ENCODE assay signal across 8 cellular contexts in the genomic region with DNA sequence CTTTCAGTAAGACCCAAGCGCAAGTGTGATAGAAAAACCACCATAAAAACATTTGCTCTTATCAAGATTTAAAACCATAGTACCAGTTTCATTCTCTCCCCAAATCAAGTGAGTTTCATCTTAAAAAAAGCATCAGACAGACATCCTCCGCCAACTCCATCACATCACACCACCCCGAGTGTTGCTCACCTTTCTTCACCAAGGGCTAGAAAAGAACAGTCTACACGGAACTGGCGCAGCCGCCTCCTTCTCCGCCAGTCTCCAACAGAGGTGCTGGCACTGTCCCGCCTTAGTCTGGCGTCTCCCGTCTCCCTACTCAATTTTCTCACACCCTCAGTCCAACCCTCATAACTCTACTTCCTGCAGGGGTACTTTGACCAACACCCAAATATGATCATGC. TPM values are rescaled to one million over a fixed set of nuclear protein-coding genes. Genes with fewer than 3 reads are reported as not detected.
DNase-seq lines count a peak whose midpoint lies in the region; ATAC-seq and TF ChIP-seq lines count a peak whose summit lies in the region.
"Had no signal": no experiment of that assay in that cellular context is flagged by ENCODE, and none has a peak within 500 bp of the region (broad histone marks: within the 10 kb centered on the region; RNA-seq: fewer than 3 reads in every experiment).

No MANE protein-coding gene starts in this region.

- H3K9me3 Mint-ChIP-seq in activated CD4-positive, alpha-beta T cell treated with anti-CD3 and anti-CD28 coated beads, Interleukin-2, amount 10 ng/mL, durations not matched to agents 7 days and 5 days: no peaks in the 10 kb centered on the region
- H3K9me3 Mint-ChIP-seq in activated naive CD4-positive, alpha-beta T cell treated with anti-CD3 and anti-CD28 coated beads, Interleukin-2, amount 50 U/mL, for 72 hours: no peaks in the 10 kb centered on the region
- H3K9me3 Mint-ChIP-seq: mesothelial cell of epicardium had no signal

- H3K4me3 ChIP-seq in OCI-LY3 (ENCODE audit: low read length): peak overlapping the region; percentile 81
- H3K4me3 ChIP-seq in adrenal gland: no peak overlapping the region
- no peak overlapping the region for H3K4me3 ChIP-seq in esophagus squamous epithelium

- H2AFZ ChIP-seq in OCI-LY3 (ENCODE audit: low read depth, low read length): no peak overlapping the region

- peaks cover 2% of the 10 kb centered on the region for H3K27me3 Mint-ChIP-seq in activated CD4-positive, alpha-beta T cell treated with anti-CD3 and anti-CD28 coated beads, Interleukin-2, amount 10 ng/mL, durations not matched to agents 7 days and 5 days

- peak; percentile 45 for DNase-seq in activated CD4-positive, alpha-beta T cell treated with anti-CD3 and anti-CD28 coated beads, Interleukin-2, amount 10 ng/mL, durations not matched to agents 7 days and 5 days
- DNase-seq in activated naive CD4-positive, alpha-beta T cell treated with anti-CD3 and anti-CD28 coated beads, Interleukin-2, amount 50 U/mL, for 72 hours (ENCODE audit: low spot score in 2 of 2): peak in 1 of 2 donors; percentile 23
- peak; percentile 45 for DNase-seq in stimulated activated CD4-positive, alpha-beta T cell treated with anti-CD3 and anti-CD28 coated beads, Interleukin-4, amount 100 ng/mL, for 1 hour
- DNase-seq in SIG-M5 treated with dmso at 0.1 percent for 504 hours (lab: John Stamatoyannopoulos, UW; ENCODE audit: unreplicated experiment) (no peak), adrenal gland (no peak), esophagus squamous epithelium (lab: John Stamatoyannopoulos, UW) (no peak)

- CTCF ChIA-PET in activated CD4-positive, alpha-beta T cell treated with anti-CD3 and anti-CD28 coated beads, Interleukin-2, amount 10 ng/mL, durations not matched to agents 7 days and 5 days (lab: Charles Lee): no interaction called here

- peaks cover 12% of the 10 kb centered on the region for H3K4me1 ChIP-seq in OCI-LY3 (ENCODE audit: low read length)
- no peaks in the 10 kb centered on the region for H3K4me1 ChIP-seq in adrenal gland (replicated peaks in 1 of 2)
- no peaks in the 10 kb centered on the region for H3K4me1 ChIP-seq in esophagus squamous epithelium

- H3K4me2 ChIP-seq in OCI-LY3 (ENCODE audit: low read length): peak overlapping the region; percentile 92

- ATAC-seq in activated naive CD4-positive, alpha-beta T cell treated with anti-CD3 and anti-CD28 coated beads, Interleukin-2, amount 50 U/mL, for 72 hours: peak; percentile 77 to 81

- POLR2A ChIA-PET in activated CD4-positive, alpha-beta T cell treated with anti-CD3 and anti-CD28 coated beads, Interleukin-2, amount 10 ng/mL, durations not matched to agents 7 days and 5 days (lab: Charles Lee): no interaction called here

- no peaks in the 10 kb centered on the region for H3K36me3 Mint-ChIP-seq in activated CD4-positive, alpha-beta T cell treated with anti-CD3 and anti-CD28 coated beads, Interleukin-2, amount 10 ng/mL, durations not matched to agents 7 days and 5 days (ENCODE audit: low read depth)
- H3K36me3 Mint-ChIP-seq in activated naive CD4-positive, alpha-beta T cell treated with anti-CD3 and anti-CD28 coated beads, Interleukin-2, amount 50 U/mL, for 72 hours: no peaks in the 10 kb centered on the region
- H3K36me3 Mint-ChIP-seq: mesothelial cell of epicardium had no signal

- H3K9me3 ChIP-seq in OCI-LY3 (ENCODE audit: insufficient read depth, low read length) (no peaks in the 10 kb centered on the region), adrenal gland (replicated peaks in 1 of 3) (no peaks in the 10 kb centered on the region), esophagus squamous epithelium (no peaks in the 10 kb centered on the region)

- no peaks in the 10 kb centered on the region for H3K36me3 ChIP-seq in OCI-LY3 (replicated peaks; ENCODE audit: low read depth, low read length)
- H3K36me3 ChIP-seq in adrenal gland (replicated peaks in 1 of 2): no peaks in the 10 kb centered on the region
- H3K36me3 ChIP-seq in esophagus squamous epithelium: no peaks in the 10 kb centered on the region

- peak overlapping the region; percentile 78 for H3K27ac Mint-ChIP-seq in activated CD4-positive, alpha-beta T cell treated with anti-CD3 and anti-CD28 coated beads, Interleukin-2, amount 10 ng/mL, durations not matched to agents 7 days and 5 days
- peak overlapping the region in 1 of 2 donors; percentile 26 for H3K27ac Mint-ChIP-seq in activated naive CD4-positive, alpha-beta T cell treated with anti-CD3 and anti-CD28 coated beads, Interleukin-2, amount 50 U/mL, for 72 hours
- H3K27ac Mint-ChIP-seq: mesothelial cell of epicardium had no signal

- H3K4me3 Mint-ChIP-seq in activated CD4-positive, alpha-beta T cell treated with anti-CD3 and anti-CD28 coated beads, Interleukin-2, amount 10 ng/mL, durations not matched to agents 7 days and 5 days: peak overlapping the region; percentile 69
- H3K4me3 Mint-ChIP-seq: mesothelial cell of epicardium had no signal

- H4K20me1 ChIP-seq in OCI-LY3 (ENCODE audit: insufficient read depth, low read length): no peaks in the 10 kb centered on the region

- 70 to 82% (median 76%) methylated on average over 10 of the region's 10 CpGs for WGBS in adrenal gland, 4 donors
- 50 to 62% methylated on average over 10 of the region's 10 CpGs for WGBS in esophagus squamous epithelium, 2 donors

- intact Hi-C loops in adrenal gland (cut with DNase I) (no loop called here), esophagus squamous epithelium (cut with DNase I) (no loop called here)

- H3K27ac ChIP-seq in OCI-LY3 (ENCODE audit: low read length): no peak overlapping the region
- H3K27ac ChIP-seq in adrenal gland: no peak overlapping the region
- H3K27ac ChIP-seq in esophagus squamous epithelium: no peak overlapping the region

- H3K4me1 Mint-ChIP-seq in activated CD4-positive, alpha-beta T cell treated with anti-CD3 and anti-CD28 coated beads, Interleukin-2, amount 10 ng/mL, durations not matched to agents 7 days and 5 days: peaks cover 25% of the 10 kb centered on the region
- H3K4me1 Mint-ChIP-seq: mesothelial cell of epicardium had no signal

- no peaks in the 10 kb centered on the region for H3K79me2 ChIP-seq in OCI-LY3 (ENCODE audit: low read length)

- H3K27me3 ChIP-seq in OCI-LY3 (ENCODE audit: low read depth, low read length): no peaks in the 10 kb centered on the region
- H3K27me3 ChIP-seq in adrenal gland: no peaks in the 10 kb centered on the region
- H3K27me3 ChIP-seq in esophagus squamous epithelium: peaks cover 0 to 7% (median 0%) of the 10 kb centered on the region in 4 donors

- TF ChIP-seq POLR2A in adrenal gland (IDR thresholded peaks at IDR 0.05) (no peak), esophagus squamous epithelium (IDR thresholded peaks at IDR 0.05) (no peak)

- no peak for TF ChIP-seq CTCF in OCI-LY3 (IDR thresholded peaks at IDR 0.05; ENCODE audit: low read depth, low read length)
- TF ChIP-seq CTCF in adrenal gland (IDR thresholded peaks at IDR 0.05): no peak
- no peak for TF ChIP-seq CTCF in esophagus squamous epithelium (IDR thresholded peaks at IDR 0.05)

- no peak overlapping the region for H3K9ac ChIP-seq in OCI-LY3 (ENCODE audit: low read length)

RNA-seq across cellular contexts. Expression of a gene that starts 46.9 kb away (rescaled TPM):
- total RNA-seq in activated CD4-positive, alpha-beta T cell treated with anti-CD3 and anti-CD28 coated beads, Interleukin-2, amount 10 ng/mL, durations not matched to agents 7 days and 5 days: 10 to 100 TPM; 62.2 to 62.7 TPM
- 10 to 100 TPM; 52.2 to 63.2 TPM for total RNA-seq in activated naive CD4-positive, alpha-beta T cell treated with anti-CD3 and anti-CD28 coated beads, Interleukin-2, amount 50 U/mL, for 72 hours
- total RNA-seq in adrenal gland (10 to 100 TPM; 41.1 to 68.0 (median 58.8) TPM), esophagus squamous epithelium (10 to 100 TPM; 31.5 to 51.7 (median 43.2) TPM)
- 10 to 100 TPM; 31.8 to 41.2 (median 32.7) TPM for polyA plus RNA-seq in adrenal gland

Comparison
In these comparisons a context has a peak if more than half of its experiments do, and no peak if none do; other contexts are left out.
1. DNase-seq: peak in activated CD4-positive, alpha-beta T cell treated with anti-CD3 and anti-CD28 coated beads, Interleukin-2, amount 10 ng/mL, durations not matched to agents 7 days and 5 days (single experiment) and stimulated activated CD4-positive, alpha-beta T cell treated with anti-CD3 and anti-CD28 coated beads, Interleukin-4, amount 100 ng/mL, for 1 hour (single experiment); none in SIG-M5 treated with dmso at 0.1 percent for 504 hours (single experiment), adrenal gland (0 of 7) and esophagus squamous epithelium (single experiment).